In genomic region chr2:98833172-98833916, GRCh38 we compare ENCODE assay signal across 1 cellular context.
TF ChIP-seq lines count a peak whose summit lies in the region.

No MANE protein-coding gene starts in this region.

TF ChIP-seq in GM12878, 131 proteins besides CTCF, POLR2A, EP300 and RAD21 (continued from another document):
- TF ChIP-seq CEBPZ (IDR thresholded peaks at IDR 0.05; ENCODE audit: low read depth, low read length): no peak
